Comparison of ENCODE assay signal across 8 cellular contexts in genomic region chr1:6200188-6200809, GRCh38. TPM values are rescaled to one million over a fixed set of nuclear protein-coding genes. Genes with fewer than 3 reads are reported as not detected.
DNase-seq lines count a peak whose midpoint lies in the region; ATAC-seq lines count a peak whose summit lies in the region.

No MANE protein-coding gene starts in this region.

- DNase-seq in NCI-H82 (lab: John Stamatoyannopoulos, UW) (peak; percentile 33), NCI-H82 treated with DMSO at 0.1 percent for 48 hours (lab: John Stamatoyannopoulos, UW; ENCODE audit: unreplicated experiment) (no peak), iPS DF 6.9 (ENCODE audit: low read depth, low spot score) (no peak), substantia nigra (lab: John Stamatoyannopoulos, UW) (no peak), CD1c-positive myeloid dendritic cell (ENCODE audit: extremely low spot score) (no peak), RPMI8226 (no peak)
- no peak for DNase-seq in activated CD4-positive, alpha-beta memory T cell treated with anti-CD3 and anti-CD28 coated beads for 36 hours

- no peaks in the 10 kb centered on the region for H3K27me3 Mint-ChIP-seq in activated CD4-positive, alpha-beta memory T cell treated with anti-CD3 and anti-CD28 coated beads for 36 hours

- no peaks in the 10 kb centered on the region for H3K9me3 Mint-ChIP-seq in activated CD4-positive, alpha-beta memory T cell treated with anti-CD3 and anti-CD28 coated beads for 36 hours

- intact Hi-C loops in activated CD4-positive, alpha-beta memory T cell treated with anti-CD3 and anti-CD28 coated beads for 36 hours (cut with micrococcal nuclease): no loop called here

- H3K4me1 Mint-ChIP-seq in activated CD4-positive, alpha-beta memory T cell treated with anti-CD3 and anti-CD28 coated beads for 36 hours (ENCODE audit: low read depth): peaks cover 45% of the 10 kb centered on the region

- H3K36me3 Mint-ChIP-seq in activated CD4-positive, alpha-beta memory T cell treated with anti-CD3 and anti-CD28 coated beads for 36 hours: peaks cover 29% of the 10 kb centered on the region

- H3K4me1 ChIP-seq in iPS DF 6.9 (ENCODE audit: control insufficient read depth, insufficient read depth, low read length): peaks cover 4% of the 10 kb centered on the region; the same call in 1 of the 2 replicates

- H3K9me3 ChIP-seq in iPS DF 6.9 (ENCODE audit: control insufficient read depth, insufficient read depth, low read length): no peaks in the 10 kb centered on the region

- no peak for ATAC-seq in HG03460 (IDR thresholded peaks at IDR 0.05; ENCODE audit: unreplicated experiment)

- H3K27me3 ChIP-seq in iPS DF 6.9 (ENCODE audit: control insufficient read depth, insufficient read depth, low read length): no peaks in the 10 kb centered on the region

- H3K4me3 ChIP-seq in iPS DF 6.9 (ENCODE audit: low read length): peak overlapping the region; percentile 26; the same call in 1 of the 2 replicates

- POLR2A ChIA-PET in activated CD4-positive, alpha-beta memory T cell treated with anti-CD3 and anti-CD28 coated beads for 36 hours (lab: Charles Lee): interaction anchor here (0.9 to 1.4 kb wide), 3 partner anchors 43 to 192 kb away, joined by 3 read pairs; partner anchors contain the start of gene HES3

- CTCF ChIA-PET in activated CD4-positive, alpha-beta memory T cell treated with anti-CD3 and anti-CD28 coated beads for 36 hours (lab: Charles Lee): interaction anchor here (0.6 to 3.8 kb wide), 5 partner anchors 9 to 446 kb away, joined by 3 to 17 read pairs (median 3); partner anchors contain the start of gene ICMT

- no CpG with 5 or more reads among the region's 10 CpGs for WGBS in iPS DF 6.9 (ENCODE audit: insufficient coverage, insufficient read length)

- H3K36me3 ChIP-seq in iPS DF 6.9 (ENCODE audit: control insufficient read depth, insufficient read depth, low read length): peaks cover 7% of the 10 kb centered on the region; the same call in 1 of the 2 replicates

- H3K27ac ChIP-seq in iPS DF 6.9 (ENCODE audit: low read length) (no peak overlapping the region), substantia nigra (ENCODE audit: low read depth, low read length, poor library complexity, severe bottlenecking) (peak overlapping the region; percentile 60)

- peak overlapping the region; percentile 91 for H3K27ac Mint-ChIP-seq in activated CD4-positive, alpha-beta memory T cell treated with anti-CD3 and anti-CD28 coated beads for 36 hours

- peak overlapping the region; percentile 90 for H3K4me3 Mint-ChIP-seq in activated CD4-positive, alpha-beta memory T cell treated with anti-CD3 and anti-CD28 coated beads for 36 hours

RNA-seq across cellular contexts. Expression of gene RPL22, which starts 0.9 kb away (rescaled TPM):
- 100 to 1,000 TPM; 395 to 433 TPM for total RNA-seq in activated CD4-positive, alpha-beta memory T cell treated with anti-CD3 and anti-CD28 coated beads for 36 hours

RNA-seq across cellular contexts. Expression of gene RNF207, which starts 5.6 kb away (rescaled TPM):
- 10 to 100 TPM; 14.7 to 18.4 TPM for total RNA-seq in activated CD4-positive, alpha-beta memory T cell treated with anti-CD3 and anti-CD28 coated beads for 36 hours

RNA-seq across cellular contexts. Expression of gene CHD5, which starts 20.2 kb away (rescaled TPM):
- total RNA-seq in activated CD4-positive, alpha-beta memory T cell treated with anti-CD3 and anti-CD28 coated beads for 36 hours: under 1 TPM; 0.38 to 0.51 TPM

RNA-seq across cellular contexts. Expression of gene ICMT, which starts 35.5 kb away (rescaled TPM):
- total RNA-seq in activated CD4-positive, alpha-beta memory T cell treated with anti-CD3 and anti-CD28 coated beads for 36 hours: 10 to 100 TPM; 47.6 to 51.4 TPM

RNA-seq across cellular contexts. Expression of gene HES3, which starts 43.7 kb away (rescaled TPM):
- total RNA-seq in activated CD4-positive, alpha-beta memory T cell treated with anti-CD3 and anti-CD28 coated beads for 36 hours: not detected
